In genomic region chr1:48743480-48743879, GRCh38 we compare ENCODE assay signal across 25 cellular contexts. TPM values are rescaled to one million over a fixed set of nuclear protein-coding genes. Genes with fewer than 3 reads are reported as not detected.
DNase-seq lines count a peak whose midpoint lies in the region; ATAC-seq and TF ChIP-seq lines count a peak whose summit lies in the region.
"Had no signal": no experiment of that assay in that cellular context is flagged by ENCODE, and none has a peak within 500 bp of the region (broad histone marks: within the 10 kb centered on the region; RNA-seq: fewer than 3 reads in every experiment).

No MANE protein-coding gene starts in this region.

- POLR2A ChIA-PET in WTC11 (lab: Charles Lee), result no interaction called here

- no peaks in the 10 kb centered on the region for H3K4me1 Mint-ChIP-seq in activated T-cell treated with anti-CD3 and anti-CD28 coated beads, Interleukin-2, amount 50 U/mL, for 72 hours (ENCODE audit: low read depth)
- H3K4me1 Mint-ChIP-seq in WTC11, result peaks cover 20% of the 10 kb centered on the region
- H3K4me1 Mint-ChIP-seq in T-helper 17 cell, result peaks cover 2% of the 10 kb centered on the region
- H3K4me1 Mint-ChIP-seq: CD8-positive, alpha-beta memory T cell had no signal

- no peak overlapping the region for H3K4me3 Mint-ChIP-seq in activated T-cell treated with anti-CD3 and anti-CD28 coated beads, Interleukin-2, amount 50 U/mL, for 72 hours
- H3K4me3 Mint-ChIP-seq in WTC11 (no peak overlapping the region), T-helper 17 cell (no peak overlapping the region)
- H3K4me3 Mint-ChIP-seq: B cell; CD8-positive, alpha-beta memory T cell had no signal

- no peaks in the 10 kb centered on the region for H3K9me3 Mint-ChIP-seq in activated T-cell treated with anti-CD3 and anti-CD28 coated beads, Interleukin-2, amount 50 U/mL, for 72 hours
- H3K9me3 Mint-ChIP-seq in WTC11, result no peaks in the 10 kb centered on the region

- H3K9me3 ChIP-seq in T-helper 17 cell (ENCODE audit: control insufficient read depth, low read length, poor library complexity, severe bottlenecking), result no peaks in the 10 kb centered on the region

- ATAC-seq in activated T-cell treated with anti-CD3 and anti-CD28 coated beads, Interleukin-2, amount 50 U/mL, for 72 hours (replicated peaks in 1 of 2), result peak; percentile 43 to 49
- ATAC-seq in WTC11, result peak; percentile 48
- ATAC-seq in Right ventricle myocardium superior (ENCODE audit: poor library complexity), result no peak
- ATAC-seq in T-helper 17 cell, result no peak
- no peak for ATAC-seq in HG03139 (IDR thresholded peaks at IDR 0.05; ENCODE audit: unreplicated experiment)

- H3K36me3 Mint-ChIP-seq in activated T-cell treated with anti-CD3 and anti-CD28 coated beads, Interleukin-2, amount 50 U/mL, for 72 hours (ENCODE audit: insufficient read depth in 2 of 2), result peaks cover 0 to 4% of the 10 kb centered on the region in 2 donors
- H3K36me3 Mint-ChIP-seq in WTC11 (0 out of 2 replicates have a peak, but pooled peaks cover 2% of the 10 kb centered on the region), T-helper 17 cell (ENCODE audit: low read depth) (no peaks in the 10 kb centered on the region)

- no peak for DNase-seq in activated T-cell treated with anti-CD3 and anti-CD28 coated beads, Interleukin-2, amount 50 U/mL, for 72 hours
- no peak for DNase-seq in activated T-cell treated with anti-CD3 and anti-CD28 coated beads, Interleukin-2, amount 50 U/mL, for 1 hour
- DNase-seq in WTC11 (ENCODE audit: low spot score) (no peak), epithelial cell of proximal tubule (ENCODE audit: low read depth) (no peak), Right ventricle myocardium superior (no peak), T-helper 17 cell (no peak), posterior vena cava (ENCODE audit: low spot score) (no peak)
- DNase-seq: CD8-positive, alpha-beta memory T cell; DMS 273 treated with DMSO at 0.1 percent for 48 hours; DND-41; Kasumi-1; MV-4-11; NCI-H1105; NCI-H1436 treated with DMSO at 0.1 percent for 48 hours; NCI-H2029; NCI-H446; NCI-H524 treated with DMSO at 0.1 percent for 48 hours; NCI-H82; NK-92 treated with Interleukin-12 subunit alpha and Interleukin-12 subunit beta, amount 100 ng/mL, for 24 hours; RPMI8226; SIG-M5 had no signal

- intact Hi-C loops in Right ventricle myocardium superior (cut with DNase I) (no loop called here), posterior vena cava (cut with DNase I) (no loop called here)

- no peaks in the 10 kb centered on the region for H3K27me3 Mint-ChIP-seq in activated T-cell treated with anti-CD3 and anti-CD28 coated beads, Interleukin-2, amount 50 U/mL, for 72 hours (ENCODE audit: low read depth)
- H3K27me3 Mint-ChIP-seq in WTC11 (ENCODE audit: low read depth) (no peaks in the 10 kb centered on the region), T-helper 17 cell (peaks cover 16% of the 10 kb centered on the region)
- H3K27me3 Mint-ChIP-seq: B cell; CD8-positive, alpha-beta memory T cell had no signal

- CTCF ChIA-PET in WTC11 (lab: Charles Lee), result interaction anchor here (0.9 to 1.8 kb wide), 3 partner anchors 66 to 171 kb away, joined by 6 to 11 read pairs (median 7); no protein-coding TSS in a partner anchor

- H3K27ac Mint-ChIP-seq in activated T-cell treated with anti-CD3 and anti-CD28 coated beads, Interleukin-2, amount 50 U/mL, for 72 hours, result no peak overlapping the region
- H3K27ac Mint-ChIP-seq in WTC11 (no peak overlapping the region), T-helper 17 cell (no peak overlapping the region)
- H3K27ac Mint-ChIP-seq: B cell; CD8-positive, alpha-beta memory T cell had no signal

- no peak overlapping the region for H3K4me3 ChIP-seq in epithelial cell of proximal tubule (ENCODE audit: low read depth, low read length)
- H3K4me3 ChIP-seq: SK-N-MC had no signal

- TF ChIP-seq CTCF in WTC11 (IDR thresholded peaks at IDR 0.05), result no peak
- peak; percentile 17 for TF ChIP-seq CTCF in epithelial cell of proximal tubule (conservative IDR thresholded peaks at IDR 0.05; ENCODE audit: low read depth, low read length)

TF ChIP-seq in WTC11, 78 proteins besides CTCF, POLR2A, EP300 and RAD21 (continues in another document):
- TF ChIP-seq ZNF138 (CRISPR knock-in tag; conservative IDR thresholded peaks at IDR 0.05) (no peak), NR3C1 (CRISPR knock-in tag; conservative IDR thresholded peaks at IDR 0.05; ENCODE audit: low read depth) (no peak), ATF1 (CRISPR knock-in tag; IDR thresholded peaks at IDR 0.05) (no peak), RORB (CRISPR knock-in tag; IDR thresholded peaks at IDR 0.05) (no peak), AR (CRISPR knock-in tag; IDR thresholded peaks at IDR 0.05) (no peak), NFYB (CRISPR knock-in tag; conservative IDR thresholded peaks at IDR 0.05; ENCODE audit: low read depth) (no peak), CREB1 (CRISPR knock-in tag; IDR thresholded peaks at IDR 0.05) (no peak), GTF2I (CRISPR knock-in tag; conservative IDR thresholded peaks at IDR 0.05) (no peak), PREB (CRISPR knock-in tag; IDR thresholded peaks at IDR 0.05; ENCODE audit: borderline replicate concordance) (no peak), FOXP4 (CRISPR knock-in tag; IDR thresholded peaks at IDR 0.05) (no peak), RELA (CRISPR knock-in tag; IDR thresholded peaks at IDR 0.05; ENCODE audit: borderline replicate concordance) (no peak), CREM (CRISPR knock-in tag; IDR thresholded peaks at IDR 0.05) (no peak)
- TF ChIP-seq, protein P1, sequence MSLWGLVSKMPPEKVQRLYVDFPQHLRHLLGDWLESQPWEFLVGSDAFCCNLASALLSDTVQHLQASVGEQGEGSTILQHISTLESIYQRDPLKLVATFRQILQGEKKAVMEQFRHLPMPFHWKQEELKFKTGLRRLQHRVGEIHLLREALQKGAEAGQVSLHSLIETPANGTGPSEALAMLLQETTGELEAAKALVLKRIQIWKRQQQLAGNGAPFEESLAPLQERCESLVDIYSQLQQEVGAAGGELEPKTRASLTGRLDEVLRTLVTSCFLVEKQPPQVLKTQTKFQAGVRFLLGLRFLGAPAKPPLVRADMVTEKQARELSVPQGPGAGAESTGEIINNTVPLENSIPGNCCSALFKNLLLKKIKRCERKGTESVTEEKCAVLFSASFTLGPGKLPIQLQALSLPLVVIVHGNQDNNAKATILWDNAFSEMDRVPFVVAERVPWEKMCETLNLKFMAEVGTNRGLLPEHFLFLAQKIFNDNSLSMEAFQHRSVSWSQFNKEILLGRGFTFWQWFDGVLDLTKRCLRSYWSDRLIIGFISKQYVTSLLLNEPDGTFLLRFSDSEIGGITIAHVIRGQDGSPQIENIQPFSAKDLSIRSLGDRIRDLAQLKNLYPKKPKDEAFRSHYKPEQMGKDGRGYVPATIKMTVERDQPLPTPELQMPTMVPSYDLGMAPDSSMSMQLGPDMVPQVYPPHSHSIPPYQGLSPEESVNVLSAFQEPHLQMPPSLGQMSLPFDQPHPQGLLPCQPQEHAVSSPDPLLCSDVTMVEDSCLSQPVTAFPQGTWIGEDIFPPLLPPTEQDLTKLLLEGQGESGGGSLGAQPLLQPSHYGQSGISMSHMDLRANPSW (CRISPR knock-in tag; conservative IDR thresholded peaks at IDR 0.05; ENCODE audit: low read depth), result no peak

RNA-seq across cellular contexts. Expression of gene BEND5, which starts 33.2 kb away (rescaled TPM):
- total RNA-seq in activated T-cell treated with anti-CD3 and anti-CD28 coated beads, Interleukin-2, amount 50 U/mL, for 72 hours, result 1 to 10 TPM; 5.9 to 6.4 TPM
- 4.8 to 5.9 TPM (median 4.9 TPM) in 3 replicates for total RNA-seq in WTC11 (2021)
- 1.3 and 1.9 TPM in 2 replicates for total RNA-seq in epithelial cell of proximal tubule
- 5.0 TPM for total RNA-seq in Right ventricle myocardium superior
- under 1 TPM; 0.70 to 0.92 TPM for total RNA-seq in T-helper 17 cell
- total RNA-seq in posterior vena cava, result 1 to 10 TPM; 2.7 to 5.8 TPM
- total RNA-seq: HT-29 had no signal

Comparison
In these comparisons a context has a peak if more than half of its experiments do, and no peak if none do; other contexts are left out.
1. ATAC-seq: peak in activated T-cell treated with anti-CD3 and anti-CD28 coated beads, Interleukin-2, amount 50 U/mL, for 72 hours (2 of 2) and WTC11 (single experiment); none in Right ventricle myocardium superior (single experiment), T-helper 17 cell (single experiment) and HG03139 (single experiment).